10 cellular contexts compared by ENCODE assay signal in genomic region chr16:82671743-82672142, GRCh38. TPM values are rescaled to one million over a fixed set of nuclear protein-coding genes. Genes with fewer than 3 reads are reported as not detected.
DNase-seq lines count a peak whose midpoint lies in the region; ATAC-seq, FAIRE-seq and TF ChIP-seq lines count a peak whose summit lies in the region.
"Had no signal": no experiment of that assay in that cellular context is flagged by ENCODE, and none has a peak within 500 bp of the region (broad histone marks: within the 10 kb centered on the region; RNA-seq: fewer than 3 reads in every experiment).

No MANE protein-coding gene starts in this region.

- H3K4me1 Mint-ChIP-seq in activated CD4-positive, alpha-beta T cell treated with anti-CD3 and anti-CD28 coated beads, Interleukin-2, amount 10 ng/mL, durations not matched to agents 24 days and 14 days = no peaks in the 10 kb centered on the region

- POLR2A ChIA-PET in HepG2 (lab: Yijun Ruan, JAX) = no interaction called here

- no TSS peak for BruUV-seq in HepG2 (replicated peaks; lab: Mats Ljungman, UMichigan)

- in situ Hi-C loops in HepG2 (cut with HindIII; ENCODE audit: extremely low pct_ligation_motif_present, low pct_unique_long_range_greater_than_20kb) = no loop called here

- no peak overlapping the region for H3K9ac ChIP-seq in HepG2 (ENCODE audit: insufficient read depth, low read depth, low read length)

- WGBS in HepG2 (ENCODE audit: low lambda C conversion rate) = 82% methylated on average over 3 of the region's 3 CpGs

- H3K27me3 ChIP-seq in foreskin keratinocyte = no peaks in the 10 kb centered on the region
- no peaks in the 10 kb centered on the region for H3K27me3 ChIP-seq in HepG2 (ENCODE audit: control insufficient read depth in 1 of 2, insufficient read depth in 2 of 2, low read length in 2 of 2)

- no peak for ATAC-seq in foreskin keratinocyte
- ATAC-seq in HepG2 = no peak

- no peaks in the 10 kb centered on the region for H4K20me1 ChIP-seq in HepG2 (ENCODE audit: insufficient read depth, low read length)

- H3K79me2 ChIP-seq in HepG2 (ENCODE audit: insufficient read depth, low read length) = no peaks in the 10 kb centered on the region

- H3K4me3 Mint-ChIP-seq in activated CD4-positive, alpha-beta T cell treated with anti-CD3 and anti-CD28 coated beads, Interleukin-2, amount 10 ng/mL, durations not matched to agents 24 days and 14 days = no peak overlapping the region

- H3K4me2 ChIP-seq in HepG2 (ENCODE audit: low read depth, low read length) = no peak overlapping the region

- no peak for TF ChIP-seq RAD21 in HepG2 (CRISPR knock-in tag; IDR thresholded peaks at IDR 0.05)

- H2AFZ ChIP-seq in HepG2 (ENCODE audit: low read length) = no peak overlapping the region

- TF ChIP-seq POLR2A in HepG2 (IDR thresholded peaks at IDR 0.05; ENCODE audit: insufficient read depth in 1 of 2, low read depth in 2 of 2, low read length in 2 of 2) = no peak

- peaks cover 3% of the 10 kb centered on the region for H3K9me3 Mint-ChIP-seq in activated CD4-positive, alpha-beta T cell treated with anti-CD3 and anti-CD28 coated beads, Interleukin-2, amount 10 ng/mL, durations not matched to agents 24 days and 14 days

- intact Hi-C loops in activated CD4-positive, alpha-beta T cell treated with anti-CD3 and anti-CD28 coated beads, Interleukin-2, amount 10 ng/mL, durations not matched to agents 24 days and 14 days (cut with micrococcal nuclease) = loop anchor here (2.0 kb wide), 1 partner anchor 41 kb away; no protein-coding TSS in a partner anchor
- intact Hi-C loops in HepG2 (cut with micrococcal nuclease; ENCODE audit: unreplicated experiment) = no loop called here

- TF ChIP-seq CTCF in AG10803 (conservative IDR thresholded peaks at IDR 0.05; ENCODE audit: low read length) (peak; percentile 34), foreskin keratinocyte (conservative IDR thresholded peaks at IDR 0.05) (peak; percentile 51), HepG2 (CRISPR knock-in tag; IDR thresholded peaks at IDR 0.05) (no peak)

- DNase-seq in AG10803 (ENCODE audit: low read depth) = no peak
- DNase-seq in GM18507 (ENCODE audit: extremely low spot score, insufficient read length, low read depth) = no peak
- DNase-seq in activated CD4-positive, alpha-beta T cell treated with anti-CD3 and anti-CD28 coated beads, Interleukin-2, amount 10 ng/mL, durations not matched to agents 24 days and 14 days = peak; percentile 75
- DNase-seq in foreskin keratinocyte = no peak
- no peak for DNase-seq in NCI-H1694 treated with DMSO at 0.1 percent for 48 hours (lab: John Stamatoyannopoulos, UW)
- no peak for DNase-seq in NCI-H774 (lab: John Stamatoyannopoulos, UW)
- DNase-seq in HepG2 (ENCODE audit: low spot score) = no peak
- no peak for DNase-seq in NCI-H510A treated with DMSO at 0.1 percent for 48 hours (lab: John Stamatoyannopoulos, UW)
- DNase-seq: KG1, SHP77 treated with DMSO at 0.1 percent for 48 hours had no signal

- FAIRE-seq in GM18507 (lab: Jason Lieb, UNC) = peak; percentile 56
- FAIRE-seq in HepG2 (lab: Jason Lieb, UNC) = no peak

- H3K27me3 Mint-ChIP-seq in activated CD4-positive, alpha-beta T cell treated with anti-CD3 and anti-CD28 coated beads, Interleukin-2, amount 10 ng/mL, durations not matched to agents 24 days and 14 days = peaks cover 16% of the 10 kb centered on the region

- H3K4me3 ChIP-seq in AG10803 (ENCODE audit: low read length) (no peak overlapping the region), HepG2 (replicated peaks in 1 of 3; ENCODE audit: insufficient read depth in 1 of 3, low read depth in 2 of 3, low read length in 3 of 3) (no peak overlapping the region)

- H3K27ac ChIP-seq in foreskin keratinocyte (no peak overlapping the region), HepG2 (ENCODE audit: extremely low read length, insufficient read depth, low read length) (no peak overlapping the region)

- TF ChIP-seq EP300 in HepG2 (IDR thresholded peaks at IDR 0.05; ENCODE audit: low read depth in 2 of 2, low read length in 2 of 2) (no peak), HepG2 (CRISPR knock-in tag; IDR thresholded peaks at IDR 0.05; ENCODE audit: borderline replicate concordance) (no peak)

- no peaks in the 10 kb centered on the region for H3K9me3 ChIP-seq in HepG2 (ENCODE audit: low read length)

- H3K36me3 Mint-ChIP-seq in activated CD4-positive, alpha-beta T cell treated with anti-CD3 and anti-CD28 coated beads, Interleukin-2, amount 10 ng/mL, durations not matched to agents 24 days and 14 days (ENCODE audit: low read depth) = no peaks in the 10 kb centered on the region

- H3K27ac Mint-ChIP-seq in activated CD4-positive, alpha-beta T cell treated with anti-CD3 and anti-CD28 coated beads, Interleukin-2, amount 10 ng/mL, durations not matched to agents 24 days and 14 days = no peak overlapping the region

- H3K4me1 ChIP-seq in foreskin keratinocyte (peaks cover 8% of the 10 kb centered on the region), HepG2 (ENCODE audit: insufficient read depth, low read length) (no peaks in the 10 kb centered on the region)

- H3K36me3 ChIP-seq in HepG2 (replicated peaks in 1 of 2; ENCODE audit: control insufficient read depth in 1 of 2, insufficient read depth in 2 of 2, low read length in 2 of 2) = no peaks in the 10 kb centered on the region

- CTCF ChIA-PET in HepG2 (lab: Yijun Ruan, JAX; ENCODE audit: low intra/inter-chr PET ratio, low total read pairs) = no interaction called here

TF ChIP-seq in HepG2, 621 proteins besides CTCF, POLR2A, EP300 and RAD21:
- TF ChIP-seq, protein P1, sequence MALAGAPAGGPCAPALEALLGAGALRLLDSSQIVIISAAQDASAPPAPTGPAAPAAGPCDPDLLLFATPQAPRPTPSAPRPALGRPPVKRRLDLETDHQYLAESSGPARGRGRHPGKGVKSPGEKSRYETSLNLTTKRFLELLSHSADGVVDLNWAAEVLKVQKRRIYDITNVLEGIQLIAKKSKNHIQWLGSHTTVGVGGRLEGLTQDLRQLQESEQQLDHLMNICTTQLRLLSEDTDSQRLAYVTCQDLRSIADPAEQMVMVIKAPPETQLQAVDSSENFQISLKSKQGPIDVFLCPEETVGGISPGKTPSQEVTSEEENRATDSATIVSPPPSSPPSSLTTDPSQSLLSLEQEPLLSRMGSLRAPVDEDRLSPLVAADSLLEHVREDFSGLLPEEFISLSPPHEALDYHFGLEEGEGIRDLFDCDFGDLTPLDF (CRISPR knock-in tag; IDR thresholded peaks at IDR 0.05) = no peak
- no peak for TF ChIP-seq ZNF792 (CRISPR knock-in tag; IDR thresholded peaks at IDR 0.05)
- TF ChIP-seq PRPF4 (IDR thresholded peaks at IDR 0.05; ENCODE audit: low read depth, low read length, poor library complexity, severe bottlenecking) = no peak
- no peak for TF ChIP-seq ZNF282 (IDR thresholded peaks at IDR 0.05; ENCODE audit: partially characterized antibody)
- TF ChIP-seq ZNF382 (CRISPR knock-in tag; IDR thresholded peaks at IDR 0.05; ENCODE audit: borderline replicate concordance) = no peak
- TF ChIP-seq RARA (CRISPR knock-in tag; IDR thresholded peaks at IDR 0.05) = no peak
- no peak for TF ChIP-seq ZBTB7B (CRISPR knock-in tag; IDR thresholded peaks at IDR 0.05)

RNA-seq across cellular contexts. Expression of gene CDH13, which starts 45.0 kb away (rescaled TPM):
- total RNA-seq in activated CD4-positive, alpha-beta T cell treated with anti-CD3 and anti-CD28 coated beads, Interleukin-2, amount 10 ng/mL, durations not matched to agents 24 days and 14 days = not detected in 2 replicates
- total RNA-seq in foreskin keratinocyte = 88.5 and 93.3 TPM in 2 replicates
- polyA plus RNA-seq in foreskin keratinocyte = 19.7 and 27.3 TPM in 2 replicates
- total RNA-seq in HepG2 (2016; rRNA removed; fragmentation: Illumina TruSeq; extraction: Trizol) = not detected in 2 replicates
- total RNA-seq in HepG2 (2016; cell fraction: cytosol; rRNA removed; fragmentation: Illumina TruSeq; extraction: Trizol; ENCODE audit: low read depth) = not detected in 2 replicates
- not detected in 2 replicates for total RNA-seq in HepG2 (2016; cell fraction: insoluble cytoplasmic fraction; rRNA removed; fragmentation: Illumina TruSeq; extraction: Trizol)
- total RNA-seq in HepG2 (2016; cell fraction: membrane; rRNA removed; fragmentation: Illumina TruSeq; extraction: Trizol) = not detected in 2 replicates
- total RNA-seq in HepG2 (2016; cell fraction: nucleus; rRNA removed; fragmentation: Illumina TruSeq; extraction: Trizol) = not detected in 2 replicates
- polyA plus RNA-seq in HepG2 (2011; rRNA removed) = 0.01 TPM in 1 of 2 replicates, not detected in the other
- polyA plus RNA-seq in HepG2 (2011; cell fraction: cytosol; rRNA removed) = not detected in 2 replicates
- polyA plus RNA-seq in HepG2 (2011; cell fraction: nucleus; rRNA removed) = not detected in 2 replicates
- 0.11 TPM in 1 of 2 replicates, not detected in the other for polyA plus RNA-seq in HepG2 (2012)
- not detected in 2 replicates for polyA plus RNA-seq in HepG2 (2016; cell fraction: cytosol; fragmentation: Illumina TruSeq; extraction: Trizol; ENCODE audit: low read depth)
- polyA plus RNA-seq in HepG2 (2016; cell fraction: insoluble cytoplasmic fraction; fragmentation: Illumina TruSeq; extraction: Trizol; ENCODE audit: low read depth) = not detected in 2 replicates
- not detected in 2 replicates for polyA plus RNA-seq in HepG2 (2016; cell fraction: membrane; fragmentation: Illumina TruSeq; extraction: Trizol; ENCODE audit: low read depth)
- not detected in 2 replicates for polyA plus RNA-seq in HepG2 (2016; cell fraction: nucleus; fragmentation: Illumina TruSeq; extraction: Trizol; ENCODE audit: insufficient read depth, low read depth)
- polyA minus RNA-seq in HepG2 (2011; rRNA and poly(A)+ RNA removed; ENCODE audit: low replicate concordance) = 0.02 and 1.6 TPM in 2 replicates
- polyA minus RNA-seq in HepG2 (2011; cell fraction: cytosol; rRNA and poly(A)+ RNA removed) = not detected in 2 replicates
- 0.25 TPM in 1 of 2 replicates, not detected in the other for polyA minus RNA-seq in HepG2 (2011; cell fraction: nucleus; rRNA and poly(A)+ RNA removed)

Comparison
In these comparisons a context has a peak if more than half of its experiments do, and no peak if none do; other contexts are left out.
1. RNA of gene CDH13, which starts 45.0 kb away (total RNA-seq): 88.5 to 93.3 TPM in foreskin keratinocyte; not detected in activated CD4-positive, alpha-beta T cell treated with anti-CD3 and anti-CD28 coated beads, Interleukin-2, amount 10 ng/mL, durations not matched to agents 24 days and 14 days and not detected in HepG2; every median in the first group is over 10 times any median in the second.